ENCODE assay signal across 19 cellular contexts in genomic region chr3:65593780-65594752, GRCh38.
DNase-seq lines count a peak whose midpoint lies in the region; ATAC-seq and TF ChIP-seq lines count a peak whose summit lies in the region.
"Had no signal": no experiment of that assay in that cellular context is flagged by ENCODE, and none has a peak within 500 bp of the region (broad histone marks: within the 10 kb centered on the region; RNA-seq: fewer than 3 reads in every experiment).

No MANE protein-coding gene starts in this region.

- TF ChIP-seq CTCF in Loucy (conservative IDR thresholded peaks at IDR 0.05; ENCODE audit: low read length) = peak; percentile 32; the same call in 1 of the 2 replicates
- no peak for TF ChIP-seq CTCF in WTC11 (IDR thresholded peaks at IDR 0.05)
- TF ChIP-seq CTCF in glutamatergic neuron (IDR thresholded peaks at IDR 0.05; ENCODE audit: partially characterized antibody, unreplicated experiment) = no peak
- TF ChIP-seq CTCF in left lung (IDR thresholded peaks at IDR 0.05) = no peak

- no peak overlapping the region for H2AFZ ChIP-seq in Loucy (ENCODE audit: low read length)

- no peaks in the 10 kb centered on the region for H3K9me3 ChIP-seq in Loucy (ENCODE audit: insufficient read depth, low read depth, low read length)
- no peaks in the 10 kb centered on the region for H3K9me3 ChIP-seq in left lung
- H3K9me3 ChIP-seq: adrenal gland, heart right ventricle, thyroid gland had no signal

- H3K27me3 Mint-ChIP-seq in WTC11 (ENCODE audit: low read depth) = peaks cover under 1% of the 10 kb centered on the region; the same call in 1 of the 2 replicates
- peaks cover 13% of the 10 kb centered on the region for H3K27me3 Mint-ChIP-seq in glutamatergic neuron (ENCODE audit: unreplicated experiment)

- intact Hi-C loops in left lung (cut with DNase I) = no loop called here

- no peaks in the 10 kb centered on the region for H3K9me2 ChIP-seq in Loucy (replicated peaks; ENCODE audit: low read depth, low read length)

- no peaks in the 10 kb centered on the region for H3K36me3 ChIP-seq in Loucy (ENCODE audit: insufficient read depth, low read length)
- no peaks in the 10 kb centered on the region for H3K36me3 ChIP-seq in left lung
- H3K36me3 ChIP-seq: adrenal gland, heart right ventricle, thyroid gland had no signal

- H3K9ac ChIP-seq in Loucy (ENCODE audit: low read depth, low read length, poor library complexity, severe bottlenecking) = no peak overlapping the region
- H3K9ac ChIP-seq: KMS-11 had no signal

- H3K4me3 ChIP-seq in Loucy (ENCODE audit: low read length, poor library complexity, severe bottlenecking) (no peak overlapping the region), left lung (no peak overlapping the region)
- H3K4me3 ChIP-seq: adrenal gland, heart right ventricle, thyroid gland had no signal

- H3K4me3 Mint-ChIP-seq in WTC11 (peak overlapping the region; percentile 7), glutamatergic neuron (ENCODE audit: unreplicated experiment) (peak overlapping the region; percentile 53)
- H3K4me3 Mint-ChIP-seq: activated naive CD4-positive, alpha-beta T cell treated with anti-CD3 and anti-CD28 coated beads for 36 hours; stimulated activated naive CD8-positive, alpha-beta T cell treated with anti-CD3 and anti-CD28 coated beads, Interleukin-15, Interleukin-2, amounts not matched to agents 100 ng/mL and 50 ng/mL, for 24 hours had no signal

- CTCF ChIA-PET in WTC11 (lab: Charles Lee) = no interaction called here

- no peak overlapping the region for H3K4me2 ChIP-seq in Loucy (ENCODE audit: low read depth, low read length, poor library complexity, severe bottlenecking)
- H3K4me2 ChIP-seq: KMS-11 had no signal

- peak overlapping the region; percentile 59 for H3K27ac Mint-ChIP-seq in WTC11
- H3K27ac Mint-ChIP-seq in glutamatergic neuron (ENCODE audit: unreplicated experiment) = peak overlapping the region; percentile 14
- H3K27ac Mint-ChIP-seq: activated naive CD4-positive, alpha-beta T cell treated with anti-CD3 and anti-CD28 coated beads for 36 hours; stimulated activated naive CD8-positive, alpha-beta T cell treated with anti-CD3 and anti-CD28 coated beads, Interleukin-15, Interleukin-2, amounts not matched to agents 100 ng/mL and 50 ng/mL, for 24 hours had no signal

- no peaks in the 10 kb centered on the region for H3K36me3 Mint-ChIP-seq in WTC11
- no peaks in the 10 kb centered on the region for H3K36me3 Mint-ChIP-seq in glutamatergic neuron (ENCODE audit: unreplicated experiment)

- H3K27me3 ChIP-seq in Loucy (ENCODE audit: insufficient read depth, low read length, poor library complexity, severe bottlenecking) (no peaks in the 10 kb centered on the region), left lung (peaks cover 0 to 15% of the 10 kb centered on the region in 2 donors)
- H3K27me3 ChIP-seq: adrenal gland, thyroid gland had no signal

- peaks cover 72% of the 10 kb centered on the region for H3K4me1 Mint-ChIP-seq in WTC11
- peaks cover 35% of the 10 kb centered on the region for H3K4me1 Mint-ChIP-seq in glutamatergic neuron (ENCODE audit: low read depth, unreplicated experiment)

- no peaks in the 10 kb centered on the region for H3K9me3 Mint-ChIP-seq in WTC11
- H3K9me3 Mint-ChIP-seq in glutamatergic neuron (ENCODE audit: unreplicated experiment) = peaks cover 18% of the 10 kb centered on the region
- H3K9me3 Mint-ChIP-seq: activated naive CD4-positive, alpha-beta T cell treated with anti-CD3 and anti-CD28 coated beads for 36 hours had no signal

- H3K4me1 ChIP-seq in Loucy (ENCODE audit: insufficient read depth, low read length, poor library complexity, severe bottlenecking) (peaks cover 35% of the 10 kb centered on the region), left lung (peaks cover 0 to 5% of the 10 kb centered on the region in 2 donors)

- no peak overlapping the region for H3K27ac ChIP-seq in left lung
- H3K27ac ChIP-seq: adrenal gland, heart right ventricle, KMS-11, thyroid gland had no signal

- DNase-seq in WTC11 (ENCODE audit: low spot score) (no peak), glutamatergic neuron (no peak), putamen (ENCODE audit: low spot score) (peak; percentile 34), left lung (no peak), SW 1271 (lab: John Stamatoyannopoulos, UW) (no peak), NCI-H2196 treated with DMSO at 0.1 percent for 48 hours (lab: John Stamatoyannopoulos, UW; ENCODE audit: unreplicated experiment) (no peak)
- DNase-seq: activated CD4-positive, alpha-beta T cell treated with anti-CD3 and anti-CD28 coated beads, Interleukin-2, amount 50 U/mL, for 4 hours; activated naive CD4-positive, alpha-beta T cell treated with anti-CD3 and anti-CD28 coated beads for 36 hours; adrenal gland; heart right ventricle; left cardiac atrium; mesendoderm; NCI-H1436 treated with DMSO at 0.1 percent for 48 hours; occipital lobe; thyroid gland had no signal

- ATAC-seq in WTC11 = no peak
- no peak for ATAC-seq in left lung
- ATAC-seq in HG03108 (IDR thresholded peaks at IDR 0.05; ENCODE audit: unreplicated experiment) = no peak
- ATAC-seq: heart right ventricle, left cardiac atrium had no signal

- H4K20me1 ChIP-seq in Loucy (ENCODE audit: insufficient read depth, low read length, poor library complexity, severe bottlenecking) = no peaks in the 10 kb centered on the region

- H3K79me2 ChIP-seq in Loucy (ENCODE audit: insufficient read depth, low read length) = no peaks in the 10 kb centered on the region

- POLR2A ChIA-PET in WTC11 (lab: Charles Lee) = no interaction called here

- no peaks in the 10 kb centered on the region; the same call in 1 of the 2 replicates for H3F3A ChIP-seq in Loucy (ENCODE audit: low read depth)

TF ChIP-seq in WTC11, 78 proteins besides CTCF, POLR2A, EP300 and RAD21 (continues in another document):
- TF ChIP-seq MXD4 (CRISPR knock-in tag; IDR thresholded peaks at IDR 0.05; ENCODE audit: borderline replicate concordance) = no peak
- TF ChIP-seq CREB1 (CRISPR knock-in tag; IDR thresholded peaks at IDR 0.05) = no peak
- TF ChIP-seq CDX4 (CRISPR knock-in tag; IDR thresholded peaks at IDR 0.05; ENCODE audit: borderline replicate concordance) = no peak
- no peak for TF ChIP-seq EMX1 (CRISPR knock-in tag; IDR thresholded peaks at IDR 0.05)
- no peak for TF ChIP-seq ZMAT4 (CRISPR knock-in tag; IDR thresholded peaks at IDR 0.05)
- TF ChIP-seq STAT6 (CRISPR knock-in tag; conservative IDR thresholded peaks at IDR 0.05; ENCODE audit: low read depth) = no peak
- no peak for TF ChIP-seq PREB (CRISPR knock-in tag; IDR thresholded peaks at IDR 0.05; ENCODE audit: borderline replicate concordance)
- TF ChIP-seq ATF2 (CRISPR knock-in tag; IDR thresholded peaks at IDR 0.05; ENCODE audit: borderline replicate concordance, low read depth) = no peak
- TF ChIP-seq ATF3 (CRISPR knock-in tag; conservative IDR thresholded peaks at IDR 0.05) = no peak
